Comparison of ENCODE assay signal across 13 cellular contexts in genomic region chrX:55159556-55159955, GRCh38.
DNase-seq lines count a peak whose midpoint lies in the region; ATAC-seq, FAIRE-seq and TF ChIP-seq lines count a peak whose summit lies in the region.
"Had no signal": no experiment of that assay in that cellular context is flagged by ENCODE, and none has a peak within 500 bp of the region (broad histone marks: within the 10 kb centered on the region; RNA-seq: fewer than 3 reads in every experiment).

No MANE protein-coding gene starts in this region.

- H3K36me3 ChIP-seq in BLaER1 treated with 17β-estradiol and CSF1 and Interleukin-3, amounts not matched to agents 10 nM and 100 nM = no peaks in the 10 kb centered on the region
- H3K36me3 ChIP-seq in SU-DHL-6 (ENCODE audit: low read length) = no peaks in the 10 kb centered on the region
- no peaks in the 10 kb centered on the region for H3K36me3 ChIP-seq in HepG2 (replicated peaks in 1 of 2; ENCODE audit: control insufficient read depth in 1 of 2, insufficient read depth in 2 of 2, low read length in 2 of 2)

- POLR2A ChIA-PET in HepG2 (lab: Yijun Ruan, JAX) = no interaction called here

- peak overlapping the region in 1 of 11 experiments; percentile 76; a peak in 1 of 22 replicates for H3K27ac ChIP-seq in BLaER1 treated with 17β-estradiol and CSF1 and Interleukin-3, amounts not matched to agents 10 nM and 100 nM
- H3K27ac ChIP-seq in SU-DHL-6 (ENCODE audit: low read depth, low read length) (0 out of 2 replicates have a peak overlapping the region, but pooled peaks have one; percentile 89), HepG2 (ENCODE audit: extremely low read length, insufficient read depth, low read length) (no peak overlapping the region)

- H2AFZ ChIP-seq in SU-DHL-6 (ENCODE audit: low read depth, low read length, severe bottlenecking) (peak overlapping the region; percentile 68), HepG2 (ENCODE audit: low read length) (no peak overlapping the region)

- BruUV-seq in HepG2 (replicated peaks; lab: Mats Ljungman, UMichigan) = no TSS peak

- no peaks in the 10 kb centered on the region; a peak in 1 of 22 replicates for H4K20me1 ChIP-seq in BLaER1 treated with 17β-estradiol and CSF1 and Interleukin-3, amounts not matched to agents 10 nM and 100 nM
- H4K20me1 ChIP-seq in SU-DHL-6 (ENCODE audit: low read depth, low read length) (no peaks in the 10 kb centered on the region), HepG2 (ENCODE audit: insufficient read depth, low read length) (no peaks in the 10 kb centered on the region)

- H3K79me2 ChIP-seq in SU-DHL-6 (ENCODE audit: insufficient read depth, low read length) = no peaks in the 10 kb centered on the region
- H3K79me2 ChIP-seq in HepG2 (ENCODE audit: insufficient read depth, low read length) = no peaks in the 10 kb centered on the region

- ATAC-seq in HepG2 = no peak
- no peak for ATAC-seq in GM18868 (IDR thresholded peaks at IDR 0.05; ENCODE audit: unreplicated experiment)
- ATAC-seq in HG02884 (IDR thresholded peaks at IDR 0.05; ENCODE audit: unreplicated experiment) = no peak
- ATAC-seq: psoas muscle had no signal

- in situ Hi-C loops in HepG2 (cut with HindIII; ENCODE audit: extremely low pct_ligation_motif_present, low pct_unique_long_range_greater_than_20kb) = no loop called here

- 76% methylated on average over 3 of the region's 3 CpGs for WGBS in HepG2 (ENCODE audit: low lambda C conversion rate)

- H3K9me3 ChIP-seq in BLaER1 treated with 17β-estradiol and CSF1 and Interleukin-3, amounts not matched to agents 10 nM and 100 nM (replicated peaks in 1 of 11) = peaks cover 0 to 8% (median 0%) of the 10 kb centered on the region in 11 experiments; a peak in 1 of 22 replicates
- no peaks in the 10 kb centered on the region for H3K9me3 ChIP-seq in SU-DHL-6 (ENCODE audit: insufficient read depth, low read length)
- H3K9me3 ChIP-seq in HepG2 (ENCODE audit: low read length) = no peaks in the 10 kb centered on the region
- H3K9me3 ChIP-seq: psoas muscle had no signal

- peak; percentile 18 for FAIRE-seq in GM19239 (lab: Jason Lieb, UNC)
- FAIRE-seq in HepG2 (lab: Jason Lieb, UNC) = no peak

- peaks cover 7% of the 10 kb centered on the region; the same call in 1 of the 2 replicates for H3F3A ChIP-seq in SU-DHL-6 (ENCODE audit: insufficient read depth)

- TF ChIP-seq CTCF in SU-DHL-6 (IDR thresholded peaks at IDR 0.05; ENCODE audit: insufficient read depth, low read length, poor library complexity, severe bottlenecking) (no peak), HepG2 (CRISPR knock-in tag; IDR thresholded peaks at IDR 0.05) (no peak)

- peak overlapping the region in 1 of 10 experiments; percentile 63; a peak in 2 of 20 replicates for H3K4me3 ChIP-seq in BLaER1 treated with 17β-estradiol and CSF1 and Interleukin-3, amounts not matched to agents 10 nM and 100 nM
- H3K4me3 ChIP-seq in SU-DHL-6 (ENCODE audit: insufficient read depth, low read length, poor library complexity, severe bottlenecking) = peak overlapping the region; percentile 80
- no peak overlapping the region; a peak in 1 of 6 replicates for H3K4me3 ChIP-seq in HepG2 (replicated peaks in 1 of 3; ENCODE audit: insufficient read depth in 1 of 3, low read depth in 2 of 3, low read length in 3 of 3)

- H3K9me2 ChIP-seq in SU-DHL-6 (replicated peaks; ENCODE audit: insufficient read depth, low read length) = no peaks in the 10 kb centered on the region

- H3K4me2 ChIP-seq in BLaER1 treated with 17β-estradiol and CSF1 and Interleukin-3, amounts not matched to agents 10 nM and 100 nM = peak overlapping the region in 10 of 11 experiments; percentile 35 to 77 (median 58); a peak in 14 of 22 replicates
- H3K4me2 ChIP-seq in SU-DHL-6 (ENCODE audit: low read depth, low read length, poor library complexity, severe bottlenecking) = peak overlapping the region; percentile 93
- H3K4me2 ChIP-seq in HepG2 (ENCODE audit: low read depth, low read length) = no peak overlapping the region; the same call in 1 of the 2 replicates

- TF ChIP-seq POLR2A in HepG2 (IDR thresholded peaks at IDR 0.05; ENCODE audit: insufficient read depth in 1 of 2, low read depth in 2 of 2, low read length in 2 of 2) = no peak

- intact Hi-C loops in HepG2 (cut with micrococcal nuclease; ENCODE audit: unreplicated experiment) = no loop called here

- TF ChIP-seq EP300 in HepG2 (IDR thresholded peaks at IDR 0.05; ENCODE audit: low read depth in 2 of 2, low read length in 2 of 2) = no peak
- no peak for TF ChIP-seq EP300 in HepG2 (CRISPR knock-in tag; IDR thresholded peaks at IDR 0.05; ENCODE audit: borderline replicate concordance)

- peaks cover 0 to 14% (median 4%) of the 10 kb centered on the region in 10 experiments; a peak in 7 of 20 replicates for H3K4me1 ChIP-seq in BLaER1 treated with 17β-estradiol and CSF1 and Interleukin-3, amounts not matched to agents 10 nM and 100 nM
- 0 out of 2 replicates have a peak, but pooled peaks cover 11% of the 10 kb centered on the region for H3K4me1 ChIP-seq in HepG2 (ENCODE audit: insufficient read depth, low read length)
- H3K4me1 ChIP-seq: psoas muscle had no signal

- H3K27me3 ChIP-seq in BLaER1 treated with 17β-estradiol and CSF1 and Interleukin-3, amounts not matched to agents 10 nM and 100 nM = peaks cover 62 to 100% (median 99%) of the 10 kb centered on the region in 11 experiments
- H3K27me3 ChIP-seq in SU-DHL-6 (ENCODE audit: low read length) (no peaks in the 10 kb centered on the region), HepG2 (ENCODE audit: control insufficient read depth in 1 of 2, insufficient read depth in 2 of 2, low read length in 2 of 2) (no peaks in the 10 kb centered on the region)

- H3K9ac ChIP-seq in BLaER1 treated with 17β-estradiol and CSF1 and Interleukin-3, amounts not matched to agents 10 nM and 100 nM = peak overlapping the region in 5 of 11 experiments; percentile 70 to 81 (median 78); a peak in 5 of 22 replicates
- H3K9ac ChIP-seq in SU-DHL-6 (ENCODE audit: low read length) = peak overlapping the region; percentile 75; the same call in 1 of the 2 replicates
- no peak overlapping the region for H3K9ac ChIP-seq in HepG2 (ENCODE audit: insufficient read depth, low read depth, low read length)

- DNase-seq in GM19239 (ENCODE audit: insufficient read length, low spot score) (no peak), kidney tubule cell (ENCODE audit: low spot score) (peak; percentile 74), HepG2 (ENCODE audit: low spot score) (no peak), DMS153 (lab: John Stamatoyannopoulos, UW) (no peak)
- DNase-seq: activated CD4-positive, alpha-beta T cell treated with anti-CD3 and anti-CD28 coated beads, Interleukin-2, amount 50 U/mL, for 4 hours; aorta; NCI-H1092; psoas muscle; stimulated activated CD4-positive, alpha-beta T cell treated with anti-CD3 and anti-CD28 coated beads, Interleukin-2, amount 100 ng/mL, for 48 hours had no signal

- TF ChIP-seq RAD21 in HepG2 (CRISPR knock-in tag; IDR thresholded peaks at IDR 0.05) = no peak

- CTCF ChIA-PET in HepG2 (lab: Yijun Ruan, JAX; ENCODE audit: low intra/inter-chr PET ratio, low total read pairs) = no interaction called here

TF ChIP-seq in HepG2, 621 proteins besides CTCF, POLR2A, EP300 and RAD21:
- no peak for TF ChIP-seq ZNF766 (CRISPR knock-in tag; IDR thresholded peaks at IDR 0.05; ENCODE audit: borderline replicate concordance)
- no peak for TF ChIP-seq THAP11 (CRISPR knock-in tag; IDR thresholded peaks at IDR 0.05)
- no peak for TF ChIP-seq NR2F1 (CRISPR knock-in tag; IDR thresholded peaks at IDR 0.05)
- TF ChIP-seq PREB (CRISPR knock-in tag; IDR thresholded peaks at IDR 0.05) = no peak
- TF ChIP-seq PRPF4 (IDR thresholded peaks at IDR 0.05; ENCODE audit: low read depth, low read length, poor library complexity, severe bottlenecking) = no peak
- TF ChIP-seq ZNF335 (CRISPR knock-in tag; IDR thresholded peaks at IDR 0.05) = no peak
- no peak for TF ChIP-seq KAT7 (CRISPR knock-in tag; IDR thresholded peaks at IDR 0.05; ENCODE audit: borderline replicate concordance)
- no peak for TF ChIP-seq TERF1 (CRISPR knock-in tag; IDR thresholded peaks at IDR 0.05)
- TF ChIP-seq AGO1 (IDR thresholded peaks at IDR 0.05; ENCODE audit: low read depth, low read length, poor library complexity, severe bottlenecking) = no peak
